Comparison of ENCODE assay signal across 8 cellular contexts in the genomic region with DNA sequence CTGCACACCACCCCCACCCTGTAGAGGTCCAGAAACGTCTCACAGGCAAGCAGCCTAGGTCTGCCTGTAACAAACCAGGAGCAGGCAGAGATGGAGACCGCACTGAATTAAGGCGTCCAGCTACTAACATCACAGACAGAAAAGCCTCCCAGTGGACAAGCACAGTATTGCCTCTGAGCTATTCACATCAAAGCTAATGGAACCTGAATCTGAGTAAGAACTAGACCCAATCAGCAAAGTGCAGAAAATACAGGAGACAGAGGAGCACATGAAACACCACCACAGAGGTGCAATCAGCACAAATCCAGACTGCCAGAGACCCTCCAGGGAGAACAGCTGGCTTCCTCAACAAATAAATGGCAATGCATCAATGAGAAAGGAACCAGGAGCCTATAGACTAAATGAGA. TPM values are rescaled to one million over a fixed set of nuclear protein-coding genes. Genes with fewer than 3 reads are reported as not detected.
DNase-seq lines count a peak whose midpoint lies in the region; ATAC-seq and TF ChIP-seq lines count a peak whose summit lies in the region.

No MANE protein-coding gene starts in this region.

- peak; percentile 30 for TF ChIP-seq CTCF in Calu3 (IDR thresholded peaks at IDR 0.05; ENCODE audit: unreplicated experiment)
- peak; percentile 74 for TF ChIP-seq CTCF in thoracic aorta (IDR thresholded peaks at IDR 0.05)

- H3K27me3 ChIP-seq in HAP-1 (ENCODE audit: low read depth) = no peaks in the 10 kb centered on the region
- H3K27me3 ChIP-seq in thoracic aorta (replicated peaks; ENCODE audit: insufficient read depth) = no peaks in the 10 kb centered on the region

- peaks cover 29% of the 10 kb centered on the region for H3K4me1 ChIP-seq in HAP-1
- no peaks in the 10 kb centered on the region for H3K4me1 ChIP-seq in thoracic aorta (ENCODE audit: control insufficient read depth in 1 of 2, low read depth in 2 of 2)

- H3K9me3 Mint-ChIP-seq in Calu3 (ENCODE audit: low read depth, unreplicated experiment) (no peaks in the 10 kb centered on the region), naive B cell (peaks cover 0 to 5% (median 0%) of the 10 kb centered on the region in 7 donors)
- peaks cover 3% of the 10 kb centered on the region for H3K9me3 Mint-ChIP-seq in activated CD4-positive, alpha-beta memory T cell treated with anti-CD3 and anti-CD28 coated beads for 36 hours

- no TSS peak for BruUV-seq in Calu3 (replicated peaks; lab: Mats Ljungman, UMichigan)

- H3K4me3 Mint-ChIP-seq in Calu3 (ENCODE audit: low read depth, unreplicated experiment) (no peak overlapping the region), naive B cell (no peak overlapping the region)
- H3K4me3 Mint-ChIP-seq in activated CD4-positive, alpha-beta memory T cell treated with anti-CD3 and anti-CD28 coated beads for 36 hours = no peak overlapping the region

- no peak overlapping the region for H3K4me3 ChIP-seq in HAP-1
- no peak overlapping the region for H3K4me3 ChIP-seq in thoracic aorta

- no peak overlapping the region for H3K27ac Mint-ChIP-seq in Calu3 (ENCODE audit: unreplicated experiment)
- no peak overlapping the region for H3K27ac Mint-ChIP-seq in activated CD4-positive, alpha-beta memory T cell treated with anti-CD3 and anti-CD28 coated beads for 36 hours
- H3K27ac Mint-ChIP-seq in naive B cell = peak overlapping the region in 1 of 6 donors; percentile 73

- H3K36me3 ChIP-seq in HAP-1 (replicated peaks) (no peaks in the 10 kb centered on the region), thoracic aorta (no peaks in the 10 kb centered on the region)

- peak; percentile 55 for DNase-seq in Calu3
- DNase-seq in HAP-1 (ENCODE audit: low spot score in 2 of 2) = peak; percentile 88 to 91
- peak; percentile 32 for DNase-seq in NCI-H446 treated with DMSO at 0.1 percent for 48 hours (lab: John Stamatoyannopoulos, UW)
- peak; percentile 60 for DNase-seq in activated CD4-positive, alpha-beta memory T cell treated with anti-CD3 and anti-CD28 coated beads for 36 hours
- DNase-seq in naive B cell = peak; percentile 18
- DNase-seq in thoracic aorta (ENCODE audit: low spot score) = no peak
- no peak for DNase-seq in KG1 (lab: John Stamatoyannopoulos, UW)

- intact Hi-C loops in Calu3 (cut with micrococcal nuclease; ENCODE audit: unreplicated experiment) = no loop called here
- intact Hi-C loops in activated CD4-positive, alpha-beta memory T cell treated with anti-CD3 and anti-CD28 coated beads for 36 hours (cut with micrococcal nuclease) = no loop called here

- H3K9me3 ChIP-seq in HAP-1 (peaks cover 11% of the 10 kb centered on the region), thoracic aorta (no peaks in the 10 kb centered on the region)

- CTCF ChIA-PET in Calu3 (lab: Charles Lee) = interaction anchor here (0.6 to 1.4 kb wide), 10 partner anchors 19 to 226 kb away, joined by 3 to 8 read pairs (median 4); partner anchors contain the start of genes PEMT and RASD1
- CTCF ChIA-PET in activated CD4-positive, alpha-beta memory T cell treated with anti-CD3 and anti-CD28 coated beads for 36 hours (lab: Charles Lee) = interaction anchor here (0.7 to 2.8 kb wide), 23 partner anchors 11 to 524 kb away, joined by 3 to 36 read pairs (median 3); partner anchors contain the start of genes PEMT and RASD1

- POLR2A ChIA-PET in activated CD4-positive, alpha-beta memory T cell treated with anti-CD3 and anti-CD28 coated beads for 36 hours (lab: Charles Lee) = interaction anchor here (1.6 kb wide), 1 partner anchor 117 kb away, joined by 4 read pairs; no protein-coding TSS in a partner anchor

- no peaks in the 10 kb centered on the region for H3K27me3 Mint-ChIP-seq in Calu3 (ENCODE audit: unreplicated experiment)
- H3K27me3 Mint-ChIP-seq in activated CD4-positive, alpha-beta memory T cell treated with anti-CD3 and anti-CD28 coated beads for 36 hours = no peaks in the 10 kb centered on the region
- peaks cover 0 to 5% (median 0%) of the 10 kb centered on the region in 3 donors for H3K27me3 Mint-ChIP-seq in naive B cell

- peak; percentile 87 for ATAC-seq in esophagus mucosa
- ATAC-seq in naive B cell (ENCODE audit: low read depth in 2 of 2) = peak; percentile 64 to 79
- no peak for ATAC-seq in thoracic aorta (ENCODE audit: insufficient number of reproducible peaks, low FRiP score, low read depth)

- no peaks in the 10 kb centered on the region for H3K4me1 Mint-ChIP-seq in Calu3 (ENCODE audit: low read depth, unreplicated experiment)
- no peaks in the 10 kb centered on the region for H3K4me1 Mint-ChIP-seq in activated CD4-positive, alpha-beta memory T cell treated with anti-CD3 and anti-CD28 coated beads for 36 hours (ENCODE audit: low read depth)
- peaks cover 3 to 7% (median 3%) of the 10 kb centered on the region in 3 donors for H3K4me1 Mint-ChIP-seq in naive B cell

- H3K36me3 Mint-ChIP-seq in Calu3 (ENCODE audit: insufficient read depth, unreplicated experiment) (no peaks in the 10 kb centered on the region), naive B cell (no peaks in the 10 kb centered on the region)
- H3K36me3 Mint-ChIP-seq in activated CD4-positive, alpha-beta memory T cell treated with anti-CD3 and anti-CD28 coated beads for 36 hours = peaks cover 2% of the 10 kb centered on the region

- H3K27ac ChIP-seq in thoracic aorta = no peak overlapping the region

- in situ Hi-C loops in HAP-1 (cut with MboI; ENCODE audit: low sequenced_read_pairs) = no loop called here

RNA-seq across cellular contexts. Expression of gene PEMT, which starts 22.2 kb away (rescaled TPM):
- total RNA-seq in Calu3 (2022) (20.2 and 25.6 TPM in 2 replicates), esophagus mucosa (29.5 TPM), thoracic aorta (10 to 100 TPM; 15.7 to 22.1 TPM)
- 10 to 100 TPM; 38.3 to 41.1 TPM for total RNA-seq in activated CD4-positive, alpha-beta memory T cell treated with anti-CD3 and anti-CD28 coated beads for 36 hours
- 10 to 100 TPM; 16.3 to 28.0 (median 21.3) TPM for polyA plus RNA-seq in naive B cell (ENCODE audit: low read depth in 6 of 6)

Comparison
In these comparisons a context has a peak if more than half of its experiments do, and no peak if none do; other contexts are left out.
1. DNase-seq: peak in Calu3 (single experiment), HAP-1 (2 of 2), NCI-H446 treated with DMSO at 0.1 percent for 48 hours (single experiment), activated CD4-positive, alpha-beta memory T cell treated with anti-CD3 and anti-CD28 coated beads for 36 hours (single experiment) and naive B cell (single experiment); none in thoracic aorta (single experiment) and KG1 (single experiment).